In the genomic region with DNA sequence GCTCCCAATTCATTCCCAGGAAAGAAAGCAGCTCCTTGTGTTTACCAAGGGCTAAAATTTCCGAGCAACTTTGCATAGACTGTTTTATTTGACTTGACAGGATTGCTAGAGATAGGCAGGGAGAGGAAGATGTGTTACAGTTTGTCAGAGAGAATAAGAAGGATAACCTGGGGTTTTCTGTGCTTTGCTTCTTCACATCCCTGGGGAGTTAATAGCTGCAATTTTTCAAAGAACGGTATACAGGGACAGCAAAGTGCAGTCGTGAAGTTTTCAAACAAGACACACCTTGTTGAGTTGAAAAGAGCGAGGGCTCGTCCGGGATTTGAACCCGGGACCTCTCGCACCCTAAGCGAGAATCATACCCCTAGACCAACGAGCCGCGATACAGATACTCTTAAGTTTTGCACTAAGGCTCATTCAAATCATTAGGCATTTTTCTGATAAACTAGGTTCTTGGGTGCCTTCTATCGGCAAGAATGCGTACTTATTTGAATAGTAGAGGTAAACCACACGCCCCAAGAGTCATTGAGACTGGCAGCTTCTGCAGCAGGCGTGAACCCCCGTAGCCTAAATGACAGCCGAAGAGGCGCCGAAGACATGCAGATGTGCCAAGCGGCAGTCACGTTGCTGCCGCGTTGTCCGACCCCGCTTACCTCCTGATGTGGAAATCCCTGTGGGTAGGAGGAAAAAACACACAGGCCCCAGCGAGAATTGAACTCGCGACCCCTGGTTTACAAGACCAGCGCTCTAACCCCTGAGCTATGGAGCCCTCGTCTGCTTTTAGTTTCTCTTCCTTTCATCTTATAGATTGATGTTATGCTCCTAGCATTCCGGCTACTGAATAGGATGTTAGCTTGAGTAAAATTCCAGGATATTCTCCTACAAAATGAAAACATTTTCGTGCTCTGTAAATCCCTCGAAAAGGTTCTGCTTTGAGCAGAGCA, we compare ENCODE assay signal across 1 cellular context.
A peak's percentile ranks its signal among the peaks of the same experiment; 100 is the strongest.
TF ChIP-seq lines count a peak whose summit lies in the region.

No MANE protein-coding gene starts in this region.

TF ChIP-seq in HepG2, 621 proteins besides CTCF, POLR2A, EP300 and RAD21 (continued from another document and continues in another):
- TF ChIP-seq NR2F6 (IDR thresholded peaks at IDR 0.05) (peak; percentile 70; the same call in 1 of the 2 replicates), NR2F6 (CRISPR knock-in tag; IDR thresholded peaks at IDR 0.05) (peak; percentile 49; the same call in 1 of the 2 replicates), ZNF547 (CRISPR knock-in tag; IDR thresholded peaks at IDR 0.05) (peak; percentile 90), ZSCAN20 (CRISPR knock-in tag; IDR thresholded peaks at IDR 0.05; ENCODE audit: borderline replicate concordance) (no peak), FUBP1 (CRISPR knock-in tag; IDR thresholded peaks at IDR 0.05; ENCODE audit: borderline replicate concordance) (no peak), NCOR1 (IDR thresholded peaks at IDR 0.05; ENCODE audit: borderline replicate concordance, low read length) (peak; percentile 82; the same call in 1 of the 2 replicates), ARHGAP35 (CRISPR knock-in tag; IDR thresholded peaks at IDR 0.05; ENCODE audit: borderline replicate concordance) (no peak; the same call in 1 of the 2 replicates), ZNF546 (CRISPR knock-in tag; conservative IDR thresholded peaks at IDR 0.05) (0 out of 2 replicates have a peak, but pooled peaks have one; percentile 68), ZBTB3 (CRISPR knock-in tag; IDR thresholded peaks at IDR 0.05; ENCODE audit: borderline replicate concordance, low read depth) (no peak), BATF2 (CRISPR knock-in tag; IDR thresholded peaks at IDR 0.05) (peak; percentile 94), DNMT3B (CRISPR knock-in tag; conservative IDR thresholded peaks at IDR 0.05) (peak; percentile 62; the same call in 1 of the 2 replicates), ZBTB7B (CRISPR knock-in tag; IDR thresholded peaks at IDR 0.05) (peak; percentile 73), ZNF737 (CRISPR knock-in tag; IDR thresholded peaks at IDR 0.05; ENCODE audit: borderline replicate concordance) (peak; percentile 39; the same call in 1 of the 2 replicates), HNRNPL (IDR thresholded peaks at IDR 0.05; ENCODE audit: low read depth, low read length) (0 out of 2 replicates have a peak, but pooled peaks have one; percentile 50), ZNF678 (CRISPR knock-in tag; IDR thresholded peaks at IDR 0.05) (peak; percentile 53; the same call in 1 of the 2 replicates), ATF3 (CRISPR knock-in tag; IDR thresholded peaks at IDR 0.05) (0 out of 2 replicates have a peak, but pooled peaks have one; percentile 8), SMARCC2 (IDR thresholded peaks at IDR 0.05) (no peak), ZNF432 (CRISPR knock-in tag; IDR thresholded peaks at IDR 0.05; ENCODE audit: borderline replicate concordance) (no peak), ZNF333 (CRISPR knock-in tag; IDR thresholded peaks at IDR 0.05; ENCODE audit: borderline replicate concordance) (no peak), ZFP1 (CRISPR knock-in tag; IDR thresholded peaks at IDR 0.05) (no peak), SALL2 (CRISPR knock-in tag; IDR thresholded peaks at IDR 0.05) (peak; percentile 94; the same call in 1 of the 2 replicates), GFI1 (CRISPR knock-in tag; IDR thresholded peaks at IDR 0.05; ENCODE audit: borderline replicate concordance) (peak; percentile 87), ZBTB20 (CRISPR knock-in tag; IDR thresholded peaks at IDR 0.05; ENCODE audit: borderline replicate concordance, low read depth) (peak; percentile 87), IKZF5 (CRISPR knock-in tag; IDR thresholded peaks at IDR 0.05) (peak; percentile 83), JARID2 (CRISPR knock-in tag; IDR thresholded peaks at IDR 0.05; ENCODE audit: insufficient replicate concordance) (peak; percentile 63)
- TF ChIP-seq, protein P1, sequence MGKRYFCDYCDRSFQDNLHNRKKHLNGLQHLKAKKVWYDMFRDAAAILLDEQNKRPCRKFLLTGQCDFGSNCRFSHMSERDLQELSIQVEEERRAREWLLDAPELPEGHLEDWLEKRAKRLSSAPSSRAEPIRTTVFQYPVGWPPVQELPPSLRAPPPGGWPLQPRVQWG (CRISPR knock-in tag; IDR thresholded peaks at IDR 0.05; ENCODE audit: borderline replicate concordance, low read depth): no peak
- TF ChIP-seq, protein P2, sequence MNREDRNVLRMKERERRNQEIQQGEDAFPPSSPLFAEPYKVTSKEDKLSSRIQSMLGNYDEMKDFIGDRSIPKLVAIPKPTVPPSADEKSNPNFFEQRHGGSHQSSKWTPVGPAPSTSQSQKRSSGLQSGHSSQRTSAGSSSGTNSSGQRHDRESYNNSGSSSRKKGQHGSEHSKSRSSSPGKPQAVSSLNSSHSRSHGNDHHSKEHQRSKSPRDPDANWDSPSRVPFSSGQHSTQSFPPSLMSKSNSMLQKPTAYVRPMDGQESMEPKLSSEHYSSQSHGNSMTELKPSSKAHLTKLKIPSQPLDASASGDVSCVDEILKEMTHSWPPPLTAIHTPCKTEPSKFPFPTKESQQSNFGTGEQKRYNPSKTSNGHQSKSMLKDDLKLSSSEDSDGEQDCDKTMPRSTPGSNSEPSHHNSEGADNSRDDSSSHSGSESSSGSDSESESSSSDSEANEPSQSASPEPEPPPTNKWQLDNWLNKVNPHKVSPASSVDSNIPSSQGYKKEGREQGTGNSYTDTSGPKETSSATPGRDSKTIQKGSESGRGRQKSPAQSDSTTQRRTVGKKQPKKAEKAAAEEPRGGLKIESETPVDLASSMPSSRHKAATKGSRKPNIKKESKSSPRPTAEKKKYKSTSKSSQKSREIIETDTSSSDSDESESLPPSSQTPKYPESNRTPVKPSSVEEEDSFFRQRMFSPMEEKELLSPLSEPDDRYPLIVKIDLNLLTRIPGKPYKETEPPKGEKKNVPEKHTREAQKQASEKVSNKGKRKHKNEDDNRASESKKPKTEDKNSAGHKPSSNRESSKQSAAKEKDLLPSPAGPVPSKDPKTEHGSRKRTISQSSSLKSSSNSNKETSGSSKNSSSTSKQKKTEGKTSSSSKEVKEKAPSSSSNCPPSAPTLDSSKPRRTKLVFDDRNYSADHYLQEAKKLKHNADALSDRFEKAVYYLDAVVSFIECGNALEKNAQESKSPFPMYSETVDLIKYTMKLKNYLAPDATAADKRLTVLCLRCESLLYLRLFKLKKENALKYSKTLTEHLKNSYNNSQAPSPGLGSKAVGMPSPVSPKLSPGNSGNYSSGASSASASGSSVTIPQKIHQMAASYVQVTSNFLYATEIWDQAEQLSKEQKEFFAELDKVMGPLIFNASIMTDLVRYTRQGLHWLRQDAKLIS (CRISPR knock-in tag; IDR thresholded peaks at IDR 0.05): no peak
- TF ChIP-seq, protein P3, sequence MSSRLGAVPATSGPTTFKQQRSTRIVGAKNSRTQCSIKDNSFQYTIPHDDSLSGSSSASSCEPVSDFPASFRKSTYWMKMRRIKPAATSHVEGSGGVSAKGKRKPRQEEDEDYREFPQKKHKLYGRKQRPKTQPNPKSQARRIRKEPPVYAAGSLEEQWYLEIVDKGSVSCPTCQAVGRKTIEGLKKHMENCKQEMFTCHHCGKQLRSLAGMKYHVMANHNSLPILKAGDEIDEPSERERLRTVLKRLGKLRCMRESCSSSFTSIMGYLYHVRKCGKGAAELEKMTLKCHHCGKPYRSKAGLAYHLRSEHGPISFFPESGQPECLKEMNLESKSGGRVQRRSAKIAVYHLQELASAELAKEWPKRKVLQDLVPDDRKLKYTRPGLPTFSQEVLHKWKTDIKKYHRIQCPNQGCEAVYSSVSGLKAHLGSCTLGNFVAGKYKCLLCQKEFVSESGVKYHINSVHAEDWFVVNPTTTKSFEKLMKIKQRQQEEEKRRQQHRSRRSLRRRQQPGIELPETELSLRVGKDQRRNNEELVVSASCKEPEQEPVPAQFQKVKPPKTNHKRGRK (CRISPR knock-in tag; IDR thresholded peaks at IDR 0.05): no peak
- TF ChIP-seq, protein P4, sequence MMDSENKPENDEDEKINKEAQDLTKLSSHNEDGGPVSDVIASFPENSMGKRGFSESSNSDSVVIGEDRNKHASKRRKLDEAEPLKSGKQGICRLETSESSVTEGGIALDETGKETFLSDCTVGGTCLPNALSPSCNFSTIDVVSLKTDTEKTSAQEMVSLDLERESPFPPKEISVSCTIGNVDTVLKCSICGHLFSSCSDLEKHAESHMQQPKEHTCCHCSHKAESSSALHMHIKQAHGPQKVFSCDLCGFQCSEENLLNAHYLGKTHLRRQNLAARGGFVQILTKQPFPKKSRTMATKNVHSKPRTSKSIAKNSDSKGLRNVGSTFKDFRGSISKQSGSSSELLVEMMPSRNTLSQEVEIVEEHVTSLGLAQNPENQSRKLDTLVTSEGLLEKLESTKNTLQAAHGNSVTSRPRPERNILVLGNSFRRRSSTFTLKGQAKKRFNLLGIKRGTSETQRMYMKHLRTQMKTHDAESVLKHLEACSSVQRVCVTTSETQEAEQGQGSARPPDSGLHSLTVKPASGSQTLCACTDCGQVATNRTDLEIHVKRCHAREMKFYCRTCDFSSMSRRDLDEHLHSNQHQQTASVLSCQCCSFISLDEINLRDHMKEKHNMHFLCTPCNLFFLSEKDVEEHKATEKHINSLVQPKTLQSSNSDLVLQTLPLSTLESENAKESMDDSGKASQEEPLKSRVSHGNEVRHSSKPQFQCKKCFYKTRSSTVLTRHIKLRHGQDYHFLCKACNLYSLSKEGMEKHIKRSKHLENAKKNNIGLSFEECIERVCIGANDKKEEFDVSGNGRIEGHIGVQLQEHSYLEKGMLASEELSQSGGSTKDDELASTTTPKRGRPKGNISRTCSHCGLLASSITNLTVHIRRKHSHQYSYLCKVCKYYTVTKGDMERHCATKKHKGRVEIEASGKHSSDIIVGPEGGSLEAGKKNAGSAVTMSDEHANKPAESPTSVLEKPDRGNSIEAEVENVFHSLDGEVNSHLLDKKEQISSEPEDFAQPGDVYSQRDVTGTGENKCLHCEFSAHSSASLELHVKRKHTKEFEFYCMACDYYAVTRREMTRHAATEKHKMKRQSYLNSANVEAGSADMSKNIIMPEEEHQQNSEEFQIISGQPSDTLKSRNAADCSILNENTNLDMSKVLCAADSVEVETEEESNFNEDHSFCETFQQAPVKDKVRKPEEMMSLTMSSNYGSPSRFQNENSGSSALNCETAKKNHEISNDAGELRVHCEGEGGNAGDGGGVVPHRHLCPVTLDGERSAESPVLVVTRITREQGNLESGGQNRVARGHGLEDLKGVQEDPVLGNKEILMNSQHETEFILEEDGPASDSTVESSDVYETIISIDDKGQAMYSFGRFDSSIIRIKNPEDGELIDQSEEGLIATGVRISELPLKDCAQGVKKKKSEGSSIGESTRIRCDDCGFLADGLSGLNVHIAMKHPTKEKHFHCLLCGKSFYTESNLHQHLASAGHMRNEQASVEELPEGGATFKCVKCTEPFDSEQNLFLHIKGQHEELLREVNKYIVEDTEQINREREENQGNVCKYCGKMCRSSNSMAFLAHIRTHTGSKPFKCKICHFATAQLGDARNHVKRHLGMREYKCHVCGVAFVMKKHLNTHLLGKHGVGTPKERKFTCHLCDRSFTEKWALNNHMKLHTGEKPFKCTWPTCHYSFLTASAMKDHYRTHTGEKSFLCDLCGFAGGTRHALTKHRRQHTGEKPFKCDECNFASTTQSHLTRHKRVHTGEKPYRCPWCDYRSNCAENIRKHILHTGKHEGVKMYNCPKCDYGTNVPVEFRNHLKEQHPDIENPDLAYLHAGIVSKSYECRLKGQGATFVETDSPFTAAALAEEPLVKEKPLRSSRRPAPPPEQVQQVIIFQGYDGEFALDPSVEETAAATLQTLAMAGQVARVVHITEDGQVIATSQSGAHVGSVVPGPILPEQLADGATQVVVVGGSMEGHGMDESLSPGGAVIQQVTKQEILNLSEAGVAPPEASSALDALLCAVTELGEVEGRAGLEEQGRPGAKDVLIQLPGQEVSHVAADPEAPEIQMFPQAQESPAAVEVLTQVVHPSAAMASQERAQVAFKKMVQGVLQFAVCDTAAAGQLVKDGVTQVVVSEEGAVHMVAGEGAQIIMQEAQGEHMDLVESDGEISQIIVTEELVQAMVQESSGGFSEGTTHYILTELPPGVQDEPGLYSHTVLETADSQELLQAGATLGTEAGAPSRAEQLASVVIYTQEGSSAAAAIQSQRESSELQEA (CRISPR knock-in tag; IDR thresholded peaks at IDR 0.05; ENCODE audit: not compliant biosample characterization): peak; percentile 88
- TF ChIP-seq, protein P5, sequence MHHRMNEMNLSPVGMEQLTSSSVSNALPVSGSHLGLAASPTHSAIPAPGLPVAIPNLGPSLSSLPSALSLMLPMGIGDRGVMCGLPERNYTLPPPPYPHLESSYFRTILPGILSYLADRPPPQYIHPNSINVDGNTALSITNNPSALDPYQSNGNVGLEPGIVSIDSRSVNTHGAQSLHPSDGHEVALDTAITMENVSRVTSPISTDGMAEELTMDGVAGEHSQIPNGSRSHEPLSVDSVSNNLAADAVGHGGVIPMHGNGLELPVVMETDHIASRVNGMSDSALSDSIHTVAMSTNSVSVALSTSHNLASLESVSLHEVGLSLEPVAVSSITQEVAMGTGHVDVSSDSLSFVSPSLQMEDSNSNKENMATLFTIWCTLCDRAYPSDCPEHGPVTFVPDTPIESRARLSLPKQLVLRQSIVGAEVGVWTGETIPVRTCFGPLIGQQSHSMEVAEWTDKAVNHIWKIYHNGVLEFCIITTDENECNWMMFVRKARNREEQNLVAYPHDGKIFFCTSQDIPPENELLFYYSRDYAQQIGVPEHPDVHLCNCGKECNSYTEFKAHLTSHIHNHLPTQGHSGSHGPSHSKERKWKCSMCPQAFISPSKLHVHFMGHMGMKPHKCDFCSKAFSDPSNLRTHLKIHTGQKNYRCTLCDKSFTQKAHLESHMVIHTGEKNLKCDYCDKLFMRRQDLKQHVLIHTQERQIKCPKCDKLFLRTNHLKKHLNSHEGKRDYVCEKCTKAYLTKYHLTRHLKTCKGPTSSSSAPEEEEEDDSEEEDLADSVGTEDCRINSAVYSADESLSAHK (CRISPR knock-in tag; IDR thresholded peaks at IDR 0.05; ENCODE audit: borderline replicate concordance): peak; percentile 47
